2 cellular contexts compared by ENCODE assay signal in genomic region chr11:86513746-86514373, GRCh38.
TF ChIP-seq lines count a peak whose summit lies in the region.

No MANE protein-coding gene starts in this region.

TF ChIP-seq in A549, 52 proteins besides CTCF, POLR2A, EP300 and RAD21:
- TF ChIP-seq RFX5 (IDR thresholded peaks at IDR 0.05) (no peak), ZSCAN20 (CRISPR knock-in tag; IDR thresholded peaks at IDR 0.05) (no peak), MAX (IDR thresholded peaks at IDR 0.05) (no peak), ZNF302 (CRISPR knock-in tag; IDR thresholded peaks at IDR 0.05) (no peak), FOSL2 (IDR thresholded peaks at IDR 0.05) (no peak), FOSL2 (CRISPR knock-in tag; IDR thresholded peaks at IDR 0.05) (no peak), PBX3 (IDR thresholded peaks at IDR 0.05) (no peak), RARB (CRISPR knock-in tag; IDR thresholded peaks at IDR 0.05) (no peak), JUN (IDR thresholded peaks at IDR 0.05) (no peak), BHLHE40 (IDR thresholded peaks at IDR 0.05; ENCODE audit: low read depth, low read length) (no peak)

TF ChIP-seq in GM23338, 12 proteins besides CTCF, POLR2A, EP300 and RAD21:
- TF ChIP-seq JUNB (IDR thresholded peaks at IDR 0.05; ENCODE audit: unreplicated experiment) (no peak), REST (IDR thresholded peaks at IDR 0.05; ENCODE audit: unreplicated experiment) (no peak), EZH2 (IDR thresholded peaks at IDR 0.05; ENCODE audit: low read depth, unreplicated experiment) (no peak), ETS1 (IDR thresholded peaks at IDR 0.05) (no peak), ZNF114 (CRISPR knock-in tag; IDR thresholded peaks at IDR 0.05) (no peak), ZNF331 (CRISPR knock-in tag; IDR thresholded peaks at IDR 0.05; ENCODE audit: low read depth) (no peak), CREB1 (CRISPR knock-in tag; IDR thresholded peaks at IDR 0.05; ENCODE audit: low read depth) (no peak), ZNF462 (CRISPR knock-in tag; IDR thresholded peaks at IDR 0.05) (no peak), STAT1 (IDR thresholded peaks at IDR 0.05; ENCODE audit: unreplicated experiment) (no peak), POLR2AphosphoS5 (IDR thresholded peaks at IDR 0.05; ENCODE audit: low read depth) (no peak), NANOG (IDR thresholded peaks at IDR 0.05; ENCODE audit: borderline replicate concordance) (no peak)
TF ChIP-seq in GM23338: peak in this region for 0.
